ENCODE assay signal across 19 cellular contexts in genomic region chr5:1027631-1028441, GRCh38. TPM values are rescaled to one million over a fixed set of nuclear protein-coding genes. Genes with fewer than 3 reads are reported as not detected.
DNase-seq lines count a peak whose midpoint lies in the region; ATAC-seq, FAIRE-seq and TF ChIP-seq lines count a peak whose summit lies in the region.
"Had no signal": no experiment of that assay in that cellular context is flagged by ENCODE, and none has a peak within 500 bp of the region (broad histone marks: within the 10 kb centered on the region; RNA-seq: fewer than 3 reads in every experiment).

No MANE protein-coding gene starts in this region.

- H2AFZ ChIP-seq in HepG2 (ENCODE audit: low read length) = no peak overlapping the region
- H2AFZ ChIP-seq: GM23338 had no signal

- in situ Hi-C loops in HepG2 (cut with HindIII; ENCODE audit: extremely low pct_ligation_motif_present, low pct_unique_long_range_greater_than_20kb) = no loop called here

- CTCF ChIA-PET in HepG2 (lab: Yijun Ruan, JAX; ENCODE audit: low intra/inter-chr PET ratio, low total read pairs) = no interaction called here

- H3K27me3 ChIP-seq in right lobe of liver = no peaks in the 10 kb centered on the region
- peaks cover 0 to 4% of the 10 kb centered on the region in 2 experiments; a peak in 1 of 5 replicates for H3K27me3 ChIP-seq in HepG2 (ENCODE audit: control insufficient read depth in 1 of 2, insufficient read depth in 2 of 2, low read length in 2 of 2)

- no peak for ATAC-seq in right lobe of liver
- ATAC-seq in HepG2 = no peak
- ATAC-seq in left ventricle myocardium superior = no peak
- ATAC-seq in T-helper 17 cell = no peak
- ATAC-seq: A549, GM12878, GM23338 had no signal

- TF ChIP-seq RAD21 in HepG2 (CRISPR knock-in tag; IDR thresholded peaks at IDR 0.05) = no peak

- H3K4me3 Mint-ChIP-seq in T-helper 17 cell = no peak overlapping the region
- H3K4me3 Mint-ChIP-seq: CD4-positive, CD25-positive, alpha-beta regulatory T cell; GM23338; HFFc6 had no signal

- intact Hi-C loops in right lobe of liver (cut with DNase I) (no loop called here), HepG2 (cut with micrococcal nuclease; ENCODE audit: unreplicated experiment) (no loop called here), left ventricle myocardium superior (cut with micrococcal nuclease) (no loop called here), posterior vena cava (cut with DNase I) (no loop called here)

- H3K79me2 ChIP-seq in HepG2 (ENCODE audit: insufficient read depth, low read length) = no peaks in the 10 kb centered on the region

- TF ChIP-seq POLR2A in right lobe of liver (IDR thresholded peaks at IDR 0.05) = no peak
- no peak for TF ChIP-seq POLR2A in HepG2 (IDR thresholded peaks at IDR 0.05; ENCODE audit: insufficient read depth in 1 of 2, low read depth in 2 of 2, low read length in 2 of 2)

- DNase-seq in right lobe of liver (peak in 2 of 3 donors; percentile 12 to 48), HepG2 (ENCODE audit: low spot score) (no peak), left ventricle myocardium superior (peak; percentile 24), posterior vena cava (ENCODE audit: low spot score) (peak; percentile 65), activated gamma-delta T cell treated with Interleukin-2 at 50 U/mL for 16 hours (no peak), GM19239 (ENCODE audit: insufficient read length, low spot score) (no peak), T-helper 17 cell (no peak)
- DNase-seq: Calu3; CD4-positive, CD25-positive, alpha-beta regulatory T cell; DMS79; HFFc6; NCI-H1417; NCI-H2029; NCI-H510A; NCI-H82; SHP77 had no signal

- H4K20me1 ChIP-seq in HepG2 (ENCODE audit: insufficient read depth, low read length) = peaks cover 4% of the 10 kb centered on the region; the same call in 1 of the 2 replicates

- no peak overlapping the region for H3K4me2 ChIP-seq in HepG2 (ENCODE audit: low read depth, low read length)
- H3K4me2 ChIP-seq: A549, GM23338 had no signal

- H3K9ac ChIP-seq in HepG2 (ENCODE audit: insufficient read depth, low read depth, low read length) = no peak overlapping the region

- POLR2A ChIA-PET in HepG2 (lab: Yijun Ruan, JAX) = no interaction called here

- no TSS peak for BruUV-seq in HepG2 (replicated peaks; lab: Mats Ljungman, UMichigan)

- H3K4me1 ChIP-seq in right lobe of liver (no peaks in the 10 kb centered on the region), HepG2 (ENCODE audit: insufficient read depth, low read length) (no peaks in the 10 kb centered on the region)
- H3K4me1 ChIP-seq: A549 had no signal

- no peak for FAIRE-seq in HepG2 (lab: Jason Lieb, UNC)
- no peak for FAIRE-seq in GM19239 (lab: Jason Lieb, UNC)
- FAIRE-seq: A549, GM12878 had no signal

- no peaks in the 10 kb centered on the region for H3K36me3 ChIP-seq in right lobe of liver
- no peaks in the 10 kb centered on the region for H3K36me3 ChIP-seq in HepG2 (replicated peaks in 1 of 2; ENCODE audit: control insufficient read depth in 1 of 2, insufficient read depth in 2 of 2, low read length in 2 of 2)

- H3K27me3 Mint-ChIP-seq in T-helper 17 cell = peaks cover 6% of the 10 kb centered on the region
- H3K27me3 Mint-ChIP-seq: CD4-positive, CD25-positive, alpha-beta regulatory T cell had no signal

- H3K4me3 ChIP-seq in right lobe of liver (no peak overlapping the region), HepG2 (replicated peaks in 1 of 3; ENCODE audit: insufficient read depth in 1 of 3, low read depth in 2 of 3, low read length in 3 of 3) (no peak overlapping the region)
- H3K4me3 ChIP-seq: A549, GM12878, GM23338 had no signal

- TF ChIP-seq CTCF in right lobe of liver (IDR thresholded peaks at IDR 0.05) (no peak), HepG2 (CRISPR knock-in tag; IDR thresholded peaks at IDR 0.05) (no peak)

- WGBS in right lobe of liver (ENCODE audit: insufficient coverage, low coverage, low lambda C conversion rate, missing lambda C conversion rate) = 80% methylated on average over 3 of the region's 40 CpGs
- WGBS in HepG2 (ENCODE audit: low lambda C conversion rate) = 38% methylated on average over 16 of the region's 40 CpGs

- H3K9me3 ChIP-seq in right lobe of liver (no peaks in the 10 kb centered on the region), HepG2 (ENCODE audit: low read length) (no peaks in the 10 kb centered on the region), T-helper 17 cell (ENCODE audit: control insufficient read depth, low read length, poor library complexity, severe bottlenecking) (no peaks in the 10 kb centered on the region)
- H3K9me3 ChIP-seq: A549 had no signal

- no peak overlapping the region for H3K27ac Mint-ChIP-seq in T-helper 17 cell
- H3K27ac Mint-ChIP-seq: CD4-positive, CD25-positive, alpha-beta regulatory T cell; GM23338; HFFc6 had no signal

- H3K27ac ChIP-seq in right lobe of liver = no peak overlapping the region
- no peak overlapping the region for H3K27ac ChIP-seq in HepG2 (ENCODE audit: extremely low read length, insufficient read depth, low read length)
- H3K27ac ChIP-seq: A549 had no signal

- TF ChIP-seq EP300 in HepG2 (IDR thresholded peaks at IDR 0.05; ENCODE audit: low read depth in 2 of 2, low read length in 2 of 2) = no peak
- no peak for TF ChIP-seq EP300 in HepG2 (CRISPR knock-in tag; IDR thresholded peaks at IDR 0.05; ENCODE audit: borderline replicate concordance)

- no peaks in the 10 kb centered on the region for H3K36me3 Mint-ChIP-seq in T-helper 17 cell (ENCODE audit: low read depth)
- H3K36me3 Mint-ChIP-seq: CD4-positive, CD25-positive, alpha-beta regulatory T cell had no signal

- peaks cover 3% of the 10 kb centered on the region for H3K4me1 Mint-ChIP-seq in T-helper 17 cell
- H3K4me1 Mint-ChIP-seq: CD4-positive, CD25-positive, alpha-beta regulatory T cell; GM23338 had no signal

TF ChIP-seq in HepG2, 621 proteins besides CTCF, POLR2A, EP300 and RAD21:
- TF ChIP-seq ZNF263 (CRISPR knock-in tag; IDR thresholded peaks at IDR 0.05) (no peak), ZFP91 (CRISPR knock-in tag; IDR thresholded peaks at IDR 0.05; ENCODE audit: borderline replicate concordance) (no peak), BCL6 (CRISPR knock-in tag; IDR thresholded peaks at IDR 0.05) (no peak), TEAD2 (CRISPR knock-in tag; IDR thresholded peaks at IDR 0.05) (no peak)

RNA-seq across cellular contexts. Expression of gene NKD2, which starts 19.2 kb away (rescaled TPM):
- total RNA-seq in right lobe of liver (1 to 10 TPM in 4 of 6 experiments, under 1 TPM in 2; 0.93 to 2.9 (median 2.2) TPM), HepG2 (2016; rRNA removed; fragmentation: Illumina TruSeq; extraction: Trizol) (0.53 and 0.94 TPM in 2 replicates), left ventricle myocardium superior (3.4 TPM), posterior vena cava (1 to 10 TPM; 2.7 to 5.0 TPM), T-helper 17 cell (not detected)
- total RNA-seq in HepG2 (2016; cell fraction: cytosol; rRNA removed; fragmentation: Illumina TruSeq; extraction: Trizol; ENCODE audit: low read depth) = 0.26 and 0.91 TPM in 2 replicates
- total RNA-seq in HepG2 (2016; cell fraction: insoluble cytoplasmic fraction; rRNA removed; fragmentation: Illumina TruSeq; extraction: Trizol) = 0.77 and 1.1 TPM in 2 replicates
- 0.48 and 0.90 TPM in 2 replicates for total RNA-seq in HepG2 (2016; cell fraction: membrane; rRNA removed; fragmentation: Illumina TruSeq; extraction: Trizol)
- total RNA-seq in HepG2 (2016; cell fraction: nucleus; rRNA removed; fragmentation: Illumina TruSeq; extraction: Trizol) = 0.81 and 2.0 TPM in 2 replicates
- polyA plus RNA-seq in HepG2 (2011; rRNA removed) = 0.81 and 0.82 TPM in 2 replicates
- 0.13 and 0.70 TPM in 2 replicates for polyA plus RNA-seq in HepG2 (2011; cell fraction: cytosol; rRNA removed)
- 10.6 and 14.1 TPM in 2 replicates for polyA plus RNA-seq in HepG2 (2011; cell fraction: nucleus; rRNA removed)
- polyA plus RNA-seq in HepG2 (2012) = 0.39 and 0.79 TPM in 2 replicates
- 0.59 and 0.60 TPM in 2 replicates for polyA plus RNA-seq in HepG2 (2016; cell fraction: cytosol; fragmentation: Illumina TruSeq; extraction: Trizol; ENCODE audit: low read depth)
- polyA plus RNA-seq in HepG2 (2016; cell fraction: insoluble cytoplasmic fraction; fragmentation: Illumina TruSeq; extraction: Trizol; ENCODE audit: low read depth) = 1.1 and 1.2 TPM in 2 replicates
- polyA plus RNA-seq in HepG2 (2016; cell fraction: membrane; fragmentation: Illumina TruSeq; extraction: Trizol; ENCODE audit: low read depth) = 0.76 and 0.84 TPM in 2 replicates
- 5.1 and 6.3 TPM in 2 replicates for polyA plus RNA-seq in HepG2 (2016; cell fraction: nucleus; fragmentation: Illumina TruSeq; extraction: Trizol; ENCODE audit: insufficient read depth, low read depth)
- 1.6 TPM in 1 of 2 replicates, not detected in the other for polyA minus RNA-seq in HepG2 (2011; rRNA and poly(A)+ RNA removed; ENCODE audit: low replicate concordance)
- polyA minus RNA-seq in HepG2 (2011; cell fraction: cytosol; rRNA and poly(A)+ RNA removed) = 0.30 and 0.62 TPM in 2 replicates
- polyA minus RNA-seq in HepG2 (2011; cell fraction: nucleus; rRNA and poly(A)+ RNA removed) = 0.62 and 1.0 TPM in 2 replicates
- total RNA-seq: CD4-positive, CD25-positive, alpha-beta regulatory T cell; HFFc6 had no signal
- polyA plus RNA-seq: CD4-positive, CD25-positive, alpha-beta regulatory T cell had no signal

Comparison
In these comparisons a context has a peak if more than half of its experiments do, and no peak if none do; other contexts are left out.
1. DNase-seq: peak in right lobe of liver (2 of 3), left ventricle myocardium superior (single experiment) and posterior vena cava (single experiment); none in HepG2 (single experiment), activated gamma-delta T cell treated with Interleukin-2 at 50 U/mL for 16 hours (single experiment), GM19239 (single experiment) and T-helper 17 cell (0 of 3).